Comparison of ENCODE assay signal across 13 cellular contexts in the genomic region with DNA sequence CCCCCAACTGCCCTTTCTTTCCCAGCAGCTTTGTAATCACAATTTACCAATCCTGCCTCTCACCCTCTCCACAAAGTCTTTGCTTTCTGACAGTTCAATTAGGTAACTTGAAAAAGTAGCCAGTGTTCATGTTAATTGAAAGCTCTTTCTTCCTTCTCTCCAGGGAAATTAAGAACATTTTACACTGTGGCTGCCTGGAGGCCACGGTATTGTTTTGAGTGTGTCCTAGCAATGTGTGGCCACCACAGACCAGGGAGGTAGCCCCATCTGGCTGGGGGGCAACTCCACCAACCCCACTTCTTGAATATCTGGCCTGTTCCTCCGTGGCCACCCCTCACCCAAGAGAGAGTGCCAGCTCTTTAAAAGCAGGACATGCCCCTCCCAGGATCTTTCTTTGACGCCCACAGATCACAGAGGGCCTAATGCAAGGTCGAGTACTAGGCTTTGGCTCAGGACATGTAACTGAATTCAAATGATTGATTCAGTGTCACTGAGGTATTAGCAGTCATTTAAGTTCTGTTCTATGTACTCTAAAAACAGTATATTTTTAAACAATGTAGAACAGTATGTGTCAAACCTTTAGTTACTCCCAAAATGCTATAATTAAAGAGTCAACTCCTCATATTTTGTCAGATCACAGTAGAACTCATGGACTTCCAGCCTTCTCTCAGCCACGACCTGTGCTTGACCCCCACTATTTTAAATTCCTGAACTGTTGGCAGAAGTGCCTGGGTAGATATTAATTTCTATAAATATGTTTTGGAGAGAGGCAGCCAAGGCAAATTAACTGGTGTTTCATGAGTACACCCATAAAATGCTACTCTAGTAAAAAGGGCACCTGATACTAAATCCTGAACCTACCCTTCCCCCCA.
DNase-seq lines count a peak whose midpoint lies in the region; ATAC-seq and TF ChIP-seq lines count a peak whose summit lies in the region.
"Had no signal": no experiment of that assay in that cellular context is flagged by ENCODE, and none has a peak within 500 bp of the region (broad histone marks: within the 10 kb centered on the region; RNA-seq: fewer than 3 reads in every experiment).

No MANE protein-coding gene starts in this region.

- H3K9me3 ChIP-seq in cardiac muscle cell (ENCODE audit: low read depth) (no peaks in the 10 kb centered on the region), osteoblast (ENCODE audit: low read depth, low read length) (no peaks in the 10 kb centered on the region), vagina (no peaks in the 10 kb centered on the region)

- intact Hi-C loops in vagina (cut with DNase I) = no loop called here

- DNase-seq in ELF-1 (ENCODE audit: low read depth, low spot score) = peak; percentile 8
- no peak for DNase-seq in T-cell
- peak; percentile 24 to 29 for DNase-seq in cardiac muscle cell (ENCODE audit: low read depth in 1 of 2, low spot score in 1 of 2)
- DNase-seq in osteoblast (ENCODE audit: insufficient read length, low spot score, missing footprints) = peak; percentile 36
- no peak for DNase-seq in vagina (ENCODE audit: extremely low spot score in 2 of 2)
- DNase-seq in OCI-M1 (lab: John Stamatoyannopoulos, UW) = no peak
- DNase-seq: activated gamma-delta T cell, hippocampal formation, NCI-H1930, SHP77 had no signal

- no peaks in the 10 kb centered on the region for H3K27me3 ChIP-seq in cardiac muscle cell
- peaks cover 4% of the 10 kb centered on the region for H3K27me3 ChIP-seq in osteoblast (ENCODE audit: insufficient read depth, low read length)
- H3K27me3 ChIP-seq in vagina = no peaks in the 10 kb centered on the region

- H3K79me2 ChIP-seq in osteoblast (ENCODE audit: insufficient read depth, low read length) = no peaks in the 10 kb centered on the region

- POLR2A ChIA-PET in T-cell (lab: Charles Lee) = no interaction called here

- H3K4me2 ChIP-seq in osteoblast (ENCODE audit: insufficient read depth, low read length) = peak overlapping the region; percentile 13

- H3K4me1 Mint-ChIP-seq in T-cell = peaks cover 57 to 78% (median 78%) of the 10 kb centered on the region in 3 donors

- H3K4me3 ChIP-seq in cardiac muscle cell (no peak overlapping the region), osteoblast (ENCODE audit: insufficient read depth, low read length) (no peak overlapping the region), vagina (no peak overlapping the region)

- no peak overlapping the region for H3K4me3 Mint-ChIP-seq in T-cell
- H3K4me3 Mint-ChIP-seq: stimulated activated naive CD8-positive, alpha-beta T cell treated with anti-CD3 and anti-CD28 coated beads, Interleukin-15, Interleukin-2, amounts not matched to agents 100 ng/mL and 50 ng/mL, for 24 hours had no signal

- peak overlapping the region; percentile 25 to 79 for H3K27ac Mint-ChIP-seq in T-cell
- H3K27ac Mint-ChIP-seq: stimulated activated naive CD8-positive, alpha-beta T cell treated with anti-CD3 and anti-CD28 coated beads, Interleukin-15, Interleukin-2, amounts not matched to agents 100 ng/mL and 50 ng/mL, for 24 hours had no signal

- H2AFZ ChIP-seq in osteoblast (ENCODE audit: low read length) = no peak overlapping the region

- H4K20me1 ChIP-seq in osteoblast (ENCODE audit: insufficient read depth, low read length) = no peaks in the 10 kb centered on the region

- H3K27ac ChIP-seq in cardiac muscle cell (peak overlapping the region; percentile 89), osteoblast (ENCODE audit: low read depth, low read length) (no peak overlapping the region), vagina (no peak overlapping the region)

- H3K4me1 ChIP-seq in cardiac muscle cell (ENCODE audit: low read depth) (peaks cover 25% of the 10 kb centered on the region), osteoblast (ENCODE audit: insufficient read depth, low read length) (peaks cover 3% of the 10 kb centered on the region), vagina (peaks cover 6% of the 10 kb centered on the region)

- no peaks in the 10 kb centered on the region for H3K27me3 Mint-ChIP-seq in T-cell
- H3K27me3 Mint-ChIP-seq: stimulated activated naive CD8-positive, alpha-beta T cell treated with anti-CD3 and anti-CD28 coated beads, Interleukin-15, Interleukin-2, amounts not matched to agents 100 ng/mL and 50 ng/mL, for 24 hours had no signal

- CTCF ChIA-PET in T-cell (lab: Charles Lee) = no interaction called here

- no peaks in the 10 kb centered on the region for H3K36me3 ChIP-seq in cardiac muscle cell
- no peaks in the 10 kb centered on the region for H3K36me3 ChIP-seq in osteoblast (ENCODE audit: insufficient read depth, low read length)
- no peaks in the 10 kb centered on the region for H3K36me3 ChIP-seq in vagina

- no peak for TF ChIP-seq CTCF in cardiac muscle cell (IDR thresholded peaks at IDR 0.05; ENCODE audit: low read depth, low read length)
- TF ChIP-seq CTCF in osteoblast (IDR thresholded peaks at IDR 0.05; ENCODE audit: extremely low read depth, low read depth, low read length) = no peak
- TF ChIP-seq CTCF in vagina (IDR thresholded peaks at IDR 0.05) = no peak

- no peaks in the 10 kb centered on the region for H3K9me3 Mint-ChIP-seq in T-cell

- ATAC-seq in T-cell (replicated peaks in 1 of 4) (no peak), GM21515 (IDR thresholded peaks at IDR 0.05; ENCODE audit: unreplicated experiment) (no peak)
- ATAC-seq: left lobe of liver had no signal

- H3K36me3 Mint-ChIP-seq in T-cell = peaks cover 34% of the 10 kb centered on the region

- TF ChIP-seq POLR2A in vagina (IDR thresholded peaks at IDR 0.05) = no peak

Comparison
In these comparisons a context has a peak if more than half of its experiments do, and no peak if none do; other contexts are left out.
1. DNase-seq: peak in ELF-1 (single experiment), cardiac muscle cell (2 of 2) and osteoblast (single experiment); none in T-cell (0 of 34), vagina (0 of 2) and OCI-M1 (single experiment).